In the genomic region with DNA sequence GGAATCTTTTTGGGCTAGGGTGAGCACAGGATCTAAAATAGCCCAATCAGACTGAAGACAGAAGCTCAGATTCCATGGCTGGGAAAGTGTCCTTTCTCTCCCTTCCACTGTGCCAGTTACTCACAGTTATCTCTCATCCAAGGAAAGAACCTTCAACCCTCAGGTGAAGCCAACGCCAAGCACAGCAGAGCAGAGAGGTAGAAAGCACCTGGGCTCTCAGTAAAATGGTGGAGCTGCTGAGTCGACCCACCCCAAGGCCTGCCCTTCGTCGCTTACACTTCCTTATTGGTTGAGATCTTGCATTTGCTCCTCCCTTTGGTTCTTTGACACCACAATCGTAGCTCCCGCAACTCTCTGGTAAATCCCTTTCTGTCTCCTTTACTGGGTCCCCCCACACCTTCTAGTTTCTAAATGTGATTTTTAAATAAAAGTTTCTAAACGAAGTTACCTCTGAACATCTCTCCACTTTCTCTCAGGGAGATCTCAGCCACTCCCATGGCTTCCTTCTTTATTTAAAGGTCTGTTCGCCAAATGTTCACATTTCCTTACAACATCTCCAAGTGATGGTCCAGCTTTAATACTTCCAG, we compare ENCODE assay signal across 8 cellular contexts. TPM values are rescaled to one million over a fixed set of nuclear protein-coding genes. Genes with fewer than 3 reads are reported as not detected.
DNase-seq lines count a peak whose midpoint lies in the region; ATAC-seq and TF ChIP-seq lines count a peak whose summit lies in the region.

No MANE protein-coding gene starts in this region.

- H3K4me1 Mint-ChIP-seq in T-helper 17 cell (peaks cover 16% of the 10 kb centered on the region), naive B cell (peaks cover 22 to 27% (median 27%) of the 10 kb centered on the region in 3 donors)

- peaks cover 27% of the 10 kb centered on the region for H3K4me1 ChIP-seq in hepatocyte (ENCODE audit: insufficient read depth)

- no peaks in the 10 kb centered on the region for H4K20me1 ChIP-seq in hepatocyte (ENCODE audit: insufficient read depth, poor library complexity, severe bottlenecking)

- no peak for TF ChIP-seq CTCF in hepatocyte (IDR thresholded peaks at IDR 0.05; ENCODE audit: poor library complexity)

- H3K27ac Mint-ChIP-seq in T-helper 17 cell: peak overlapping the region; percentile 65
- H3K27ac Mint-ChIP-seq in naive B cell: peak overlapping the region; percentile 43 to 92 (median 84)

- 89% methylated on average over 8 of the region's 8 CpGs for WGBS in hepatocyte (ENCODE audit: low lambda C conversion rate, missing lambda C conversion rate)

- H3K4me2 ChIP-seq in hepatocyte: no peak overlapping the region

- H3K9me2 ChIP-seq in hepatocyte (replicated peaks; ENCODE audit: insufficient read depth): no peaks in the 10 kb centered on the region

- H3K27me3 Mint-ChIP-seq in T-helper 17 cell: peaks cover 13% of the 10 kb centered on the region
- peaks cover 0 to 5% (median 0%) of the 10 kb centered on the region in 3 donors for H3K27me3 Mint-ChIP-seq in naive B cell

- H3K36me3 ChIP-seq in hepatocyte (replicated peaks; ENCODE audit: insufficient read depth, low read depth): no peaks in the 10 kb centered on the region

- DNase-seq in activated gamma-delta T cell treated with Interleukin-2 at 50 U/mL for 16 hours (peak; percentile 7), activated gamma-delta T cell (lab: John Stamatoyannopoulos, UW) (no peak), T-helper 17 cell (no peak), naive B cell (peak; percentile 13), hepatocyte (ENCODE audit: low spot score) (no peak), SK-N-DZ (ENCODE audit: low spot score) (no peak), NCI-H187 (lab: John Stamatoyannopoulos, UW) (no peak)

- no peaks in the 10 kb centered on the region for H3K27me3 ChIP-seq in hepatocyte

- ATAC-seq in HG02970 (IDR thresholded peaks at IDR 0.05; ENCODE audit: low FRiP score, unreplicated experiment): peak; percentile 61
- peak; percentile 84 for ATAC-seq in T-helper 17 cell
- ATAC-seq in naive B cell (ENCODE audit: low read depth in 2 of 2): peak; percentile 56 to 79

- H3K9me3 ChIP-seq in T-helper 17 cell (ENCODE audit: control insufficient read depth, low read length, poor library complexity, severe bottlenecking) (no peaks in the 10 kb centered on the region), hepatocyte (ENCODE audit: low read depth) (no peaks in the 10 kb centered on the region)

- H3K4me3 ChIP-seq in hepatocyte: no peak overlapping the region

- H3K4me3 Mint-ChIP-seq in T-helper 17 cell (peak overlapping the region; percentile 84), naive B cell (peak overlapping the region; percentile 80 to 94 (median 88))

- no peaks in the 10 kb centered on the region for H3K79me2 ChIP-seq in hepatocyte

- H2AFZ ChIP-seq in hepatocyte: no peak overlapping the region

- H3K27ac ChIP-seq in hepatocyte: no peak overlapping the region

- H3K9me3 Mint-ChIP-seq in naive B cell: peaks cover 0 to 2% (median 0%) of the 10 kb centered on the region in 7 donors

- H3K36me3 Mint-ChIP-seq in T-helper 17 cell (ENCODE audit: low read depth) (peaks cover 4% of the 10 kb centered on the region), naive B cell (no peaks in the 10 kb centered on the region)

RNA-seq across cellular contexts. Expression of gene SLC30A1, which starts 27.5 kb away (rescaled TPM):
- total RNA-seq in T-helper 17 cell (1 to 10 TPM; 4.8 to 9.5 TPM), hepatocyte (84.7 and 87.2 TPM in 2 replicates)
- polyA plus RNA-seq in naive B cell (ENCODE audit: low read depth in 6 of 6) (1 to 10 TPM in 2 of 6 donors, under 1 TPM in 4; 0.73 to 1.7 (median 1.00) TPM), hepatocyte (23.1 and 31.3 TPM in 2 replicates)
- polyA plus RNA-seq in SK-N-DZ (2014; cell fraction: cytosol; rRNA removed): 2.3 and 2.4 TPM in 2 replicates
- 1.5 and 1.6 TPM in 2 replicates for polyA plus RNA-seq in SK-N-DZ (2014; cell fraction: nucleus; rRNA removed)

Comparison
In these comparisons a context has a peak if more than half of its experiments do, and no peak if none do; other contexts are left out.
1. DNase-seq: peak in activated gamma-delta T cell treated with Interleukin-2 at 50 U/mL for 16 hours (single experiment) and naive B cell (single experiment); none in activated gamma-delta T cell (single experiment), T-helper 17 cell (0 of 3), hepatocyte (single experiment), SK-N-DZ (single experiment) and NCI-H187 (0 of 2).
2. Peak in every context shown above with its lines, with median percentiles within 50 percentile points of each other: ATAC-seq.